Comparison of ENCODE assay signal across 1 cellular context in the genomic region with DNA sequence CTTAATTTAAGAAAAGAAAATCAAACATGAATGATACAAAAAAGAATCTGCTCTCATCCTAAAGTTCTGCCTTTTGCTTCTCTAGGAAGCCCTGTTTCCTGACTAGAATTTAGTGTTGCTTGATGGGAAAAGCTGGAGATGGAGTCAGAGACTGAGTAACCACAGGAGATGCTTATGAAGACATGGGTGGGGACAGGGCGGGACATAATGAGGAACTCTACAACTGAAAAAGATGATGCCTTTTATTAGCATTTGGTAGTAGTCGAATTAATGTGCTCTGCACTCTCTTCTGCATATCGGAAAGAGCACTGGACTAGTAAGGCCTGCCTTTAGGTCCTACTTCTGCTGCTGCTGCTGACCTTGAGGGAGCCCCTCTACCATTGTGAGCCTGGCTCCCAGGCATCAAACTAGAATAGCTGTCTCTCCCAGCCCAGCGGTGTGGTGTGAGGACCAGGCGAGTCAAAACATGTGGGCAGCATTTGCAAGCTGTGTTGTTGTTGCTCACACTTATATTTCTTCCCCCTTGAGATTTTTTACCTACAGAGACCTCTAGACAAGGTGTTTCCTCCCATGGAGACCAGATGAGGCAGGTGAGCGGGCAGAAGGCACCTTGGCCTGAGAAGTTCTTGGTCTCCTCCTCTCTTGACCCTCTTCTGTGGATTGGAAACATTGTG.
TF ChIP-seq lines count a peak whose summit lies in the region.

No MANE protein-coding gene starts in this region.

TF ChIP-seq in GM23338, 12 proteins besides CTCF, POLR2A, EP300 and RAD21 (continued from another document):
- no peak for TF ChIP-seq REST (IDR thresholded peaks at IDR 0.05; ENCODE audit: unreplicated experiment)
- no peak for TF ChIP-seq JUNB (IDR thresholded peaks at IDR 0.05; ENCODE audit: unreplicated experiment)
- TF ChIP-seq, protein P1, sequence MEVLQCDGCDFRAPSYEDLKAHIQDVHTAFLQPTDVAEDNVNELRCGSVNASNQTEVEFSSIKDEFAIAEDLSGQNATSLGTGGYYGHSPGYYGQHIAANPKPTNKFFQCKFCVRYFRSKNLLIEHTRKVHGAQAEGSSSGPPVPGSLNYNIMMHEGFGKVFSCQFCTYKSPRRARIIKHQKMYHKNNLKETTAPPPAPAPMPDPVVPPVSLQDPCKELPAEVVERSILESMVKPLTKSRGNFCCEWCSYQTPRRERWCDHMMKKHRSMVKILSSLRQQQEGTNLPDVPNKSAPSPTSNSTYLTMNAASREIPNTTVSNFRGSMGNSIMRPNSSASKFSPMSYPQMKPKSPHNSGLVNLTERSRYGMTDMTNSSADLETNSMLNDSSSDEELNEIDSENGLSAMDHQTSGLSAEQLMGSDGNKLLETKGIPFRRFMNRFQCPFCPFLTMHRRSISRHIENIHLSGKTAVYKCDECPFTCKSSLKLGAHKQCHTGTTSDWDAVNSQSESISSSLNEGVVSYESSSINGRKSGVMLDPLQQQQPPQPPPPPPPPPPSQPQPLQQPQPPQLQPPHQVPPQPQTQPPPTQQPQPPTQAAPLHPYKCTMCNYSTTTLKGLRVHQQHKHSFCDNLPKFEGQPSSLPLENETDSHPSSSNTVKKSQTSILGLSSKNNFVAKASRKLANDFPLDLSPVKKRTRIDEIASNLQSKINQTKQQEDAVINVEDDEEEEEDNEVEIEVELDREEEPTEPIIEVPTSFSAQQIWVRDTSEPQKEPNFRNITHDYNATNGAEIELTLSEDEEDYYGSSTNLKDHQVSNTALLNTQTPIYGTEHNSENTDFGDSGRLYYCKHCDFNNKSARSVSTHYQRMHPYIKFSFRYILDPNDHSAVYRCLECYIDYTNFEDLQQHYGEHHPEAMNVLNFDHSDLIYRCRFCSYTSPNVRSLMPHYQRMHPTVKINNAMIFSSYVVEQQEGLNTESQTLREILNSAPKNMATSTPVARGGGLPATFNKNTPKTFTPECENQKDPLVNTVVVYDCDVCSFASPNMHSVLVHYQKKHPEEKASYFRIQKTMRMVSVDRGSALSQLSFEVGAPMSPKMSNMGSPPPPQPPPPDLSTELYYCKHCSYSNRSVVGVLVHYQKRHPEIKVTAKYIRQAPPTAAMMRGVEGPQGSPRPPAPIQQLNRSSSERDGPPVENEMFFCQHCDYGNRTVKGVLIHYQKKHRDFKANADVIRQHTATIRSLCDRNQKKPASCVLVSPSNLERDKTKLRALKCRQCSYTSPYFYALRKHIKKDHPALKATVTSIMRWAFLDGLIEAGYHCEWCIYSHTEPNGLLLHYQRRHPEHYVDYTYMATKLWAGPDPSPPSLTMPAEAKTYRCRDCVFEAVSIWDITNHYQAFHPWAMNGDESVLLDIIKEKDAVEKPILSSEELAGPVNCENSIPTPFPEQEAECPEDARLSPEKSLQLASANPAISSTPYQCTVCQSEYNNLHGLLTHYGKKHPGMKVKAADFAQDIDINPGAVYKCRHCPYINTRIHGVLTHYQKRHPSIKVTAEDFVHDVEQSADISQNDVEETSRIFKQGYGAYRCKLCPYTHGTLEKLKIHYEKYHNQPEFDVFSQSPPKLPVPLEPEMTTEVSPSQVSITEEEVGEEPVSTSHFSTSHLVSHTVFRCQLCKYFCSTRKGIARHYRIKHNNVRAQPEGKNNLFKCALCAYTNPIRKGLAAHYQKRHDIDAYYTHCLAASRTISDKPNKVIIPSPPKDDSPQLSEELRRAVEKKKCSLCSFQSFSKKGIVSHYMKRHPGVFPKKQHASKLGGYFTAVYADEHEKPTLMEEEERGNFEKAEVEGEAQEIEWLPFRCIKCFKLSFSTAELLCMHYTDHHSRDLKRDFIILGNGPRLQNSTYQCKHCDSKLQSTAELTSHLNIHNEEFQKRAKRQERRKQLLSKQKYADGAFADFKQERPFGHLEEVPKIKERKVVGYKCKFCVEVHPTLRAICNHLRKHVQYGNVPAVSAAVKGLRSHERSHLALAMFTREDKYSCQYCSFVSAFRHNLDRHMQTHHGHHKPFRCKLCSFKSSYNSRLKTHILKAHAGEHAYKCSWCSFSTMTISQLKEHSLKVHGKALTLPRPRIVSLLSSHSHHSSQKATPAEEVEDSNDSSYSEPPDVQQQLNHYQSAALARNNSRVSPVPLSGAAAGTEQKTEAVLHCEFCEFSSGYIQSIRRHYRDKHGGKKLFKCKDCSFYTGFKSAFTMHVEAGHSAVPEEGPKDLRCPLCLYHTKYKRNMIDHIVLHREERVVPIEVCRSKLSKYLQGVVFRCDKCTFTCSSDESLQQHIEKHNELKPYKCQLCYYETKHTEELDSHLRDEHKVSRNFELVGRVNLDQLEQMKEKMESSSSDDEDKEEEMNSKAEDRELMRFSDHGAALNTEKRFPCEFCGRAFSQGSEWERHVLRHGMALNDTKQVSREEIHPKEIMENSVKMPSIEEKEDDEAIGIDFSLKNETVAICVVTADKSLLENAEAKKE (CRISPR knock-in tag; IDR thresholded peaks at IDR 0.05): no peak
- TF ChIP-seq NANOG (IDR thresholded peaks at IDR 0.05; ENCODE audit: borderline replicate concordance): no peak
- TF ChIP-seq EZH2 (IDR thresholded peaks at IDR 0.05; ENCODE audit: low read depth, unreplicated experiment): no peak
- no peak for TF ChIP-seq STAT1 (IDR thresholded peaks at IDR 0.05; ENCODE audit: unreplicated experiment)
